In genomic region chr15:77179541-77179998, GRCh38 we compare ENCODE assay signal across 9 cellular contexts.
DNase-seq lines count a peak whose midpoint lies in the region; ATAC-seq and TF ChIP-seq lines count a peak whose summit lies in the region.
"Had no signal": no experiment of that assay in that cellular context is flagged by ENCODE, and none has a peak within 500 bp of the region (broad histone marks: within the 10 kb centered on the region; RNA-seq: fewer than 3 reads in every experiment).

No MANE protein-coding gene starts in this region.

- no peaks in the 10 kb centered on the region for H3K9me3 Mint-ChIP-seq in activated naive CD4-positive, alpha-beta T cell treated with anti-CD3 and anti-CD28 coated beads, Interleukin-2, amount 10 ng/mL, durations not matched to agents 7 days and 5 days
- no peaks in the 10 kb centered on the region for H3K9me3 Mint-ChIP-seq in activated B cell treated with CpG ODN at 0.5 μM for 24 hours

- H3K4me3 Mint-ChIP-seq in activated naive CD4-positive, alpha-beta T cell treated with anti-CD3 and anti-CD28 coated beads, Interleukin-2, amount 10 ng/mL, durations not matched to agents 7 days and 5 days: no peak overlapping the region
- H3K4me3 Mint-ChIP-seq in activated B cell treated with CpG ODN at 0.5 μM for 24 hours: peak overlapping the region; percentile 32

- intact Hi-C loops in activated B cell treated with CpG ODN at 0.5 μM for 24 hours (cut with micrococcal nuclease): no loop called here

- peaks cover 53% of the 10 kb centered on the region for H3K4me1 Mint-ChIP-seq in activated naive CD4-positive, alpha-beta T cell treated with anti-CD3 and anti-CD28 coated beads, Interleukin-2, amount 10 ng/mL, durations not matched to agents 7 days and 5 days
- H3K4me1 Mint-ChIP-seq in activated B cell treated with CpG ODN at 0.5 μM for 24 hours: peaks cover 63% of the 10 kb centered on the region

- CTCF ChIA-PET in activated naive CD4-positive, alpha-beta T cell treated with anti-CD3 and anti-CD28 coated beads, Interleukin-2, amount 10 ng/mL, durations not matched to agents 7 days and 5 days (lab: Charles Lee): interaction anchor here (0.8 to 12.3 kb wide), 9 partner anchors 8 to 364 kb away, joined by 3 to 151 read pairs (median 7); no protein-coding TSS in a partner anchor
- CTCF ChIA-PET in activated B cell treated with CpG ODN at 0.5 μM for 24 hours (lab: Charles Lee): interaction anchor here (1.2 to 1.4 kb wide), 3 partner anchors 60 to 364 kb away, joined by 3 to 9 read pairs (median 4); no protein-coding TSS in a partner anchor

- peak overlapping the region; percentile 89 for H3K27ac Mint-ChIP-seq in activated naive CD4-positive, alpha-beta T cell treated with anti-CD3 and anti-CD28 coated beads, Interleukin-2, amount 10 ng/mL, durations not matched to agents 7 days and 5 days
- peak overlapping the region; percentile 94 for H3K27ac Mint-ChIP-seq in activated B cell treated with CpG ODN at 0.5 μM for 24 hours

- peaks cover 17% of the 10 kb centered on the region for H3K36me3 Mint-ChIP-seq in activated naive CD4-positive, alpha-beta T cell treated with anti-CD3 and anti-CD28 coated beads, Interleukin-2, amount 10 ng/mL, durations not matched to agents 7 days and 5 days
- no peaks in the 10 kb centered on the region for H3K36me3 Mint-ChIP-seq in activated B cell treated with CpG ODN at 0.5 μM for 24 hours (ENCODE audit: low read depth)

- DNase-seq in activated naive CD4-positive, alpha-beta T cell treated with anti-CD3 and anti-CD28 coated beads, Interleukin-2, amount 10 ng/mL, durations not matched to agents 7 days and 5 days: peak; percentile 38
- no peak for DNase-seq in activated naive CD4-positive, alpha-beta T cell treated with anti-CD3 and anti-CD28 coated beads, Interleukin-2, amount 50 U/mL, for 16 hours
- no peak for DNase-seq in activated B cell treated with CpG ODN at 0.5 μM for 24 hours
- peak; percentile 39 for DNase-seq in stimulated activated CD8-positive, alpha-beta memory T cell treated with anti-CD3 and anti-CD28 coated beads, Interleukin-4, amount 100 ng/mL, for 48 hours
- no peak for DNase-seq in AG20443 (ENCODE audit: low spot score)
- DNase-seq in putamen (ENCODE audit: low spot score): no peak
- DNase-seq in inferior parietal cortex (ENCODE audit: extremely low spot score): no peak
- DNase-seq: BE2C had no signal

- no peaks in the 10 kb centered on the region for H3K27me3 Mint-ChIP-seq in activated naive CD4-positive, alpha-beta T cell treated with anti-CD3 and anti-CD28 coated beads, Interleukin-2, amount 10 ng/mL, durations not matched to agents 7 days and 5 days
- H3K27me3 Mint-ChIP-seq in activated B cell treated with CpG ODN at 0.5 μM for 24 hours: no peaks in the 10 kb centered on the region

- POLR2A ChIA-PET in activated B cell treated with CpG ODN at 0.5 μM for 24 hours (lab: Charles Lee): interaction anchor here (1.9 kb wide), 1 partner anchor 19 kb away, joined by 5 read pairs; no protein-coding TSS in a partner anchor

- ATAC-seq in HG02938 (IDR thresholded peaks at IDR 0.05; ENCODE audit: unreplicated experiment) (peak; percentile 64), activated B cell treated with CpG ODN at 0.5 μM for 24 hours (ENCODE audit: low read depth) (no peak)

- TF ChIP-seq CTCF in activated B cell treated with CpG ODN at 0.5 μM for 24 hours (IDR thresholded peaks at IDR 0.05): no peak

Comparison
In these comparisons a context has a peak if more than half of its experiments do, and no peak if none do; other contexts are left out.
1. DNase-seq: peak in activated naive CD4-positive, alpha-beta T cell treated with anti-CD3 and anti-CD28 coated beads, Interleukin-2, amount 10 ng/mL, durations not matched to agents 7 days and 5 days (single experiment) and stimulated activated CD8-positive, alpha-beta memory T cell treated with anti-CD3 and anti-CD28 coated beads, Interleukin-4, amount 100 ng/mL, for 48 hours (single experiment); none in activated naive CD4-positive, alpha-beta T cell treated with anti-CD3 and anti-CD28 coated beads, Interleukin-2, amount 50 U/mL, for 16 hours (single experiment), activated B cell treated with CpG ODN at 0.5 μM for 24 hours (single experiment), AG20443 (single experiment), putamen (single experiment) and inferior parietal cortex (single experiment).